ENCODE assay signal across 1 cellular context in the genomic region with DNA sequence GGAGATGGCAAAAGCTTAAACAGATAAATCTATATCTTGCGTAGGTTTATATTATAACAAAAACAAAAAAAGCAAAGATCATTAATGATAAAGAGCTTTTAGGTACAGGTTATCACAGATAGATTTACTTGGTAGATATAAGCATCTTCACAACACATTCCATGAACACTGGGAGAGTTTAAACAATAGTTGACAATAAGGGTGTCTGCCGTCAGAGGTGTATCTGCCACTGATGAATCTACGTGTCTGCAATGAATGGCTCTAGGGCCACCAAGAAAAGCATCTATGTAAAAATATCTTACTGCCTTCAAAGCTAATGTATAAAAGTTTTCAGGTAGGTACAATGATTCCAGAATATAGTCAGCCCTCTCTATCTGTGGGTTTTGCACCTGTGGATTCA.
TF ChIP-seq lines count a peak whose summit lies in the region.

No MANE protein-coding gene starts in this region.

TF ChIP-seq in GM23338, 12 proteins besides CTCF, POLR2A, EP300 and RAD21 (continued from another document):
- TF ChIP-seq, protein P1, sequence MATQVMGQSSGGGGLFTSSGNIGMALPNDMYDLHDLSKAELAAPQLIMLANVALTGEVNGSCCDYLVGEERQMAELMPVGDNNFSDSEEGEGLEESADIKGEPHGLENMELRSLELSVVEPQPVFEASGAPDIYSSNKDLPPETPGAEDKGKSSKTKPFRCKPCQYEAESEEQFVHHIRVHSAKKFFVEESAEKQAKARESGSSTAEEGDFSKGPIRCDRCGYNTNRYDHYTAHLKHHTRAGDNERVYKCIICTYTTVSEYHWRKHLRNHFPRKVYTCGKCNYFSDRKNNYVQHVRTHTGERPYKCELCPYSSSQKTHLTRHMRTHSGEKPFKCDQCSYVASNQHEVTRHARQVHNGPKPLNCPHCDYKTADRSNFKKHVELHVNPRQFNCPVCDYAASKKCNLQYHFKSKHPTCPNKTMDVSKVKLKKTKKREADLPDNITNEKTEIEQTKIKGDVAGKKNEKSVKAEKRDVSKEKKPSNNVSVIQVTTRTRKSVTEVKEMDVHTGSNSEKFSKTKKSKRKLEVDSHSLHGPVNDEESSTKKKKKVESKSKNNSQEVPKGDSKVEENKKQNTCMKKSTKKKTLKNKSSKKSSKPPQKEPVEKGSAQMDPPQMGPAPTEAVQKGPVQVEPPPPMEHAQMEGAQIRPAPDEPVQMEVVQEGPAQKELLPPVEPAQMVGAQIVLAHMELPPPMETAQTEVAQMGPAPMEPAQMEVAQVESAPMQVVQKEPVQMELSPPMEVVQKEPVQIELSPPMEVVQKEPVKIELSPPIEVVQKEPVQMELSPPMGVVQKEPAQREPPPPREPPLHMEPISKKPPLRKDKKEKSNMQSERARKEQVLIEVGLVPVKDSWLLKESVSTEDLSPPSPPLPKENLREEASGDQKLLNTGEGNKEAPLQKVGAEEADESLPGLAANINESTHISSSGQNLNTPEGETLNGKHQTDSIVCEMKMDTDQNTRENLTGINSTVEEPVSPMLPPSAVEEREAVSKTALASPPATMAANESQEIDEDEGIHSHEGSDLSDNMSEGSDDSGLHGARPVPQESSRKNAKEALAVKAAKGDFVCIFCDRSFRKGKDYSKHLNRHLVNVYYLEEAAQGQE (IDR thresholded peaks at IDR 0.05; ENCODE audit: unreplicated experiment): no peak
